ENCODE assay signal across 8 cellular contexts in genomic region chr12:52949413-52950331, GRCh38. TPM values are rescaled to one million over a fixed set of nuclear protein-coding genes. Genes with fewer than 3 reads are reported as not detected.
DNase-seq lines count a peak whose midpoint lies in the region; ATAC-seq and TF ChIP-seq lines count a peak whose summit lies in the region.

No MANE protein-coding gene starts in this region.

- no peaks in the 10 kb centered on the region for H3K36me3 ChIP-seq in adrenal gland (replicated peaks in 1 of 2)
- peaks cover 31% of the 10 kb centered on the region for H3K36me3 ChIP-seq in iPS-15b (ENCODE audit: control insufficient read depth, insufficient read depth, low read length)
- peaks cover 0 to 12% (median 0%) of the 10 kb centered on the region in 6 donors for H3K36me3 ChIP-seq in spleen

- H3K27ac ChIP-seq in adrenal gland (peak overlapping the region in 3 of 5 donors; percentile 30 to 77 (median 69)), spleen (peak overlapping the region in 7 of 8 donors; percentile 67 to 82 (median 77))

- 46 to 54% (median 49%) methylated on average over 11 to 13 of the region's 13 CpGs for WGBS in adrenal gland, 4 donors
- WGBS in spleen, 5 donors, result 32 to 40% (median 37%) methylated on average over 13 of the region's 13 CpGs

- H3K9ac ChIP-seq in iPS-15b (ENCODE audit: low read depth, low read length), result peak overlapping the region; percentile 94

- intact Hi-C loops in adrenal gland (cut with DNase I), result no loop called here
- intact Hi-C loops in spleen (cut with DNase I; ENCODE audit: low total_unique reads), result no loop called here

- H3K27me3 ChIP-seq in adrenal gland (no peaks in the 10 kb centered on the region), iPS-15b (ENCODE audit: control insufficient read depth, insufficient read depth, low read length) (no peaks in the 10 kb centered on the region), spleen (replicated peaks in 1 of 7) (peaks cover 0 to 27% (median 6%) of the 10 kb centered on the region in 7 donors)

- DNase-seq in ELR (ENCODE audit: low read depth) (peak; percentile 98), NCI-H187 treated with DMSO at 0.1 percent for 48 hours (lab: John Stamatoyannopoulos, UW) (peak; percentile 42), adrenal gland (peak; percentile 27 to 71 (median 58)), spleen (no peak)
- no peak for DNase-seq in stimulated activated CD4-positive, alpha-beta T cell treated with anti-CD3 and anti-CD28 coated beads, Interleukin-4, amount 100 ng/mL, for 24 hours
- no peak for DNase-seq in activated CD4-positive, alpha-beta T cell treated with anti-CD3 and anti-CD28 coated beads for 4 hours

- no peak for TF ChIP-seq CTCF in adrenal gland (IDR thresholded peaks at IDR 0.05)
- TF ChIP-seq CTCF in spleen (IDR thresholded peaks at IDR 0.05 in 8 of 11, conservative IDR thresholded peaks at IDR 0.05 in 3 of 11), result no peak

- peak overlapping the region in 3 of 4 donors; percentile 17 to 71 (median 31) for H3K4me3 ChIP-seq in adrenal gland
- H3K4me3 ChIP-seq in iPS-15b (ENCODE audit: low read depth, low read length), result peak overlapping the region; percentile 92
- H3K4me3 ChIP-seq in spleen, result peak overlapping the region; percentile 39 to 77 (median 50)

- no peak for ATAC-seq in GM21390 (IDR thresholded peaks at IDR 0.05; ENCODE audit: unreplicated experiment)

- no peak for TF ChIP-seq POLR2A in adrenal gland (IDR thresholded peaks at IDR 0.05)
- no peak for TF ChIP-seq POLR2A in spleen (IDR thresholded peaks at IDR 0.05)

- H3K9me3 ChIP-seq in adrenal gland (replicated peaks in 1 of 3), result no peaks in the 10 kb centered on the region
- no peaks in the 10 kb centered on the region for H3K9me3 ChIP-seq in iPS-15b (ENCODE audit: control insufficient read depth, insufficient read depth, low read length)
- no peaks in the 10 kb centered on the region for H3K9me3 ChIP-seq in spleen

- H3K4me1 ChIP-seq in adrenal gland (replicated peaks in 1 of 2) (peaks cover 0 to 3% of the 10 kb centered on the region in 2 donors), iPS-15b (ENCODE audit: control insufficient read depth, insufficient read depth, low read length) (peaks cover 28% of the 10 kb centered on the region), spleen (peaks cover 0 to 45% (median 9%) of the 10 kb centered on the region in 6 donors)

RNA-seq across cellular contexts. Expression of gene KRT18, which starts 0.8 kb away (rescaled TPM):
- total RNA-seq in adrenal gland, result 100 to 1,000 TPM in 1 of 8 donors, 10 to 100 TPM in 7; 16.1 to 136 (median 48.2) TPM
- polyA plus RNA-seq in adrenal gland, result 100 to 1,000 TPM in 1 of 3 donors, 10 to 100 TPM in 2; 26.2 to 121 (median 43.9) TPM
- total RNA-seq in spleen, result 10 to 100 TPM; 23.3 to 57.2 (median 26.0) TPM
- polyA plus RNA-seq in spleen, result 10 to 100 TPM; 16.8 to 23.0 (median 18.4) TPM

RNA-seq across cellular contexts. Expression of gene KRT8, which starts 44.8 kb away (rescaled TPM):
- 100 to 1,000 TPM in 1 of 8 donors, 10 to 100 TPM in 7; 36.0 to 198 (median 71.0) TPM for total RNA-seq in adrenal gland
- 100 to 1,000 TPM in 2 of 3 donors, 10 to 100 TPM in 1; 49.0 to 102 (median 102) TPM for polyA plus RNA-seq in adrenal gland
- 10 to 100 TPM in 6 of 7 donors, 1 to 10 TPM in 1; 10.0 to 23.1 (median 18.6) TPM for total RNA-seq in spleen
- polyA plus RNA-seq in spleen, result 10 to 100 TPM; 16.3 to 21.8 (median 19.3) TPM

RNA-seq across cellular contexts. Expression of gene EIF4B, which starts 56.6 kb away (rescaled TPM):
- total RNA-seq in adrenal gland, result 100 to 1,000 TPM; 324 to 800 (median 570) TPM
- 100 to 1,000 TPM in 2 of 3 donors, 10 to 100 TPM in 1; 77.1 to 282 (median 138) TPM for polyA plus RNA-seq in adrenal gland
- 100 to 1,000 TPM; 379 to 490 (median 468) TPM for total RNA-seq in spleen
- 100 to 1,000 TPM; 105 to 132 (median 119) TPM for polyA plus RNA-seq in spleen

Comparison
In these comparisons a context has a peak if more than half of its experiments do, and no peak if none do; other contexts are left out.
1. DNase-seq: peak in ELR (single experiment), NCI-H187 treated with DMSO at 0.1 percent for 48 hours (single experiment) and adrenal gland (7 of 7); none in spleen (single experiment), stimulated activated CD4-positive, alpha-beta T cell treated with anti-CD3 and anti-CD28 coated beads, Interleukin-4, amount 100 ng/mL, for 24 hours (single experiment) and activated CD4-positive, alpha-beta T cell treated with anti-CD3 and anti-CD28 coated beads for 4 hours (0 of 2).
2. H3K4me3 ChIP-seq: peak in every context shown above with its lines; median percentile 92 in iPS-15b; 50 in spleen; 31 in adrenal gland.